ENCODE assay signal across 21 cellular contexts in genomic region chr4:8348071-8348470, GRCh38.
A peak's percentile ranks its signal among the peaks of the same experiment; 100 is the strongest.
DNase-seq lines count a peak whose midpoint lies in the region; ATAC-seq and TF ChIP-seq lines count a peak whose summit lies in the region.
"Had no signal": no experiment of that assay in that cellular context is flagged by ENCODE, and none has a peak within 500 bp of the region (broad histone marks: within the 10 kb centered on the region; RNA-seq: fewer than 3 reads in every experiment).

No MANE protein-coding gene starts in this region.

- H3K9me3 Mint-ChIP-seq in activated CD4-positive, alpha-beta T cell treated with anti-CD3 and anti-CD28 coated beads, Interleukin-2, amount 10 ng/mL, durations not matched to agents 7 days and 5 days = no peaks in the 10 kb centered on the region
- H3K9me3 Mint-ChIP-seq: activated B cell treated with CpG ODN at 0.5 μM for 24 hours had no signal

- no peaks in the 10 kb centered on the region for H3K36me3 ChIP-seq in thyroid gland
- H3K36me3 ChIP-seq: upper lobe of right lung had no signal

- no peak for TF ChIP-seq POLR2A in thyroid gland (IDR thresholded peaks at IDR 0.05)

- DNase-seq in cardiac septum (ENCODE audit: low spot score) (peak; percentile 66), Right ventricle myocardium inferior (ENCODE audit: missing footprints) (no peak), RPMI8226 (peak; percentile 32), islet precursor cell (peak; percentile 32), GOT3 (lab: John Stamatoyannopoulos, UW) (no peak), thyroid gland (no peak), COLO668 (lab: John Stamatoyannopoulos, UW; ENCODE audit: unreplicated experiment) (no peak)
- DNase-seq in activated CD4-positive, alpha-beta T cell treated with anti-CD3 and anti-CD28 coated beads, Interleukin-2, amount 10 ng/mL, durations not matched to agents 7 days and 5 days = no peak
- DNase-seq: ACHN; activated B cell treated with CpG ODN at 0.5 μM for 24 hours; activated CD4-positive, alpha-beta T cell treated with anti-CD3 and anti-CD28 coated beads, Interleukin-2, amount 50 U/mL, for 48 hours; activated gamma-delta T cell treated with Interleukin-2 at 50 U/mL for 16 hours; cortex of kidney; mammary epithelial cell; NCI-H69; retina; stimulated activated CD4-positive, alpha-beta T cell treated with anti-CD3 and anti-CD28 coated beads, Interleukin-12 subunit alpha, Interleukin-12 subunit beta, amount 100 ng/mL, for 4 hours; stimulated activated CD4-positive, alpha-beta T cell treated with anti-CD3 and anti-CD28 coated beads, Interleukin-4, amount 100 ng/mL, for 4 hours; T-helper 2 cell; upper lobe of right lung had no signal

- H3K27me3 Mint-ChIP-seq in activated CD4-positive, alpha-beta T cell treated with anti-CD3 and anti-CD28 coated beads, Interleukin-2, amount 10 ng/mL, durations not matched to agents 7 days and 5 days = no peaks in the 10 kb centered on the region
- H3K27me3 Mint-ChIP-seq: activated B cell treated with CpG ODN at 0.5 μM for 24 hours had no signal

- H3K27me3 ChIP-seq in thyroid gland = no peaks in the 10 kb centered on the region
- H3K27me3 ChIP-seq: upper lobe of right lung had no signal

- no peaks in the 10 kb centered on the region for H3K36me3 Mint-ChIP-seq in activated CD4-positive, alpha-beta T cell treated with anti-CD3 and anti-CD28 coated beads, Interleukin-2, amount 10 ng/mL, durations not matched to agents 7 days and 5 days (ENCODE audit: low read depth)
- H3K36me3 Mint-ChIP-seq: CD14-positive monocyte had no signal

- no peaks in the 10 kb centered on the region for H3K4me1 Mint-ChIP-seq in activated CD4-positive, alpha-beta T cell treated with anti-CD3 and anti-CD28 coated beads, Interleukin-2, amount 10 ng/mL, durations not matched to agents 7 days and 5 days
- H3K4me1 Mint-ChIP-seq: activated B cell treated with CpG ODN at 0.5 μM for 24 hours had no signal

- CTCF ChIA-PET in activated CD4-positive, alpha-beta T cell treated with anti-CD3 and anti-CD28 coated beads, Interleukin-2, amount 10 ng/mL, durations not matched to agents 7 days and 5 days (lab: Charles Lee) = no interaction called here

- no peak for ATAC-seq in Right ventricle myocardium inferior
- ATAC-seq: upper lobe of right lung had no signal

- H3K9me3 ChIP-seq in thyroid gland = no peaks in the 10 kb centered on the region
- H3K9me3 ChIP-seq: upper lobe of right lung had no signal

- WGBS in thyroid gland, 2 donors = 74 to 75% methylated on average over 5 to 6 of the region's 6 CpGs

- POLR2A ChIA-PET in activated CD4-positive, alpha-beta T cell treated with anti-CD3 and anti-CD28 coated beads, Interleukin-2, amount 10 ng/mL, durations not matched to agents 7 days and 5 days (lab: Charles Lee) = no interaction called here

- no peak overlapping the region for H3K4me3 Mint-ChIP-seq in activated CD4-positive, alpha-beta T cell treated with anti-CD3 and anti-CD28 coated beads, Interleukin-2, amount 10 ng/mL, durations not matched to agents 7 days and 5 days
- H3K4me3 Mint-ChIP-seq: activated B cell treated with CpG ODN at 0.5 μM for 24 hours, CD14-positive monocyte had no signal

- no peak overlapping the region for H3K4me3 ChIP-seq in thyroid gland (replicated peaks in 1 of 3)
- H3K4me3 ChIP-seq: upper lobe of right lung had no signal

- no peak overlapping the region for H3K27ac ChIP-seq in thyroid gland
- H3K27ac ChIP-seq: upper lobe of right lung had no signal

- peaks cover 23 to 31% of the 10 kb centered on the region in 2 donors for H3K4me1 ChIP-seq in thyroid gland

- TF ChIP-seq CTCF in thyroid gland (IDR thresholded peaks at IDR 0.05) = no peak

- no peak overlapping the region for H3K27ac Mint-ChIP-seq in activated CD4-positive, alpha-beta T cell treated with anti-CD3 and anti-CD28 coated beads, Interleukin-2, amount 10 ng/mL, durations not matched to agents 7 days and 5 days
- H3K27ac Mint-ChIP-seq: activated B cell treated with CpG ODN at 0.5 μM for 24 hours had no signal

- intact Hi-C loops in cardiac septum (cut with DNase I) (no loop called here), Right ventricle myocardium inferior (cut with DNase I) (no loop called here), thyroid gland (cut with DNase I) (no loop called here)

Comparison
In these comparisons a context has a peak if more than half of its experiments do, and no peak if none do; other contexts are left out.
1. DNase-seq: peak in cardiac septum (single experiment), RPMI8226 (single experiment) and islet precursor cell (single experiment); none in Right ventricle myocardium inferior (single experiment), GOT3 (single experiment), activated CD4-positive, alpha-beta T cell treated with anti-CD3 and anti-CD28 coated beads, Interleukin-2, amount 10 ng/mL, durations not matched to agents 7 days and 5 days (single experiment), thyroid gland (0 of 2) and COLO668 (single experiment).